Comparison of ENCODE assay signal across 17 cellular contexts in genomic region chr11:112670806-112671570, GRCh38.
A peak's percentile ranks its signal among the peaks of the same experiment; 100 is the strongest.
DNase-seq lines count a peak whose midpoint lies in the region; ATAC-seq and TF ChIP-seq lines count a peak whose summit lies in the region.
"Had no signal": no experiment of that assay in that cellular context is flagged by ENCODE, and none has a peak within 500 bp of the region (broad histone marks: within the 10 kb centered on the region; RNA-seq: fewer than 3 reads in every experiment).

No MANE protein-coding gene starts in this region.

- peak overlapping the region; percentile 41 for H3K27ac ChIP-seq in cingulate gyrus (ENCODE audit: low read depth, low read length)
- H3K27ac ChIP-seq in layer of hippocampus (ENCODE audit: low read depth, low read length), result peak overlapping the region; percentile 58
- H3K27ac ChIP-seq: A549, GM23248 had no signal

- H3K36me3 Mint-ChIP-seq in type B pancreatic cell, result no peaks in the 10 kb centered on the region
- H3K36me3 Mint-ChIP-seq: CD14-positive monocyte; CD8-positive, alpha-beta T cell had no signal

- DNase-seq in pons (ENCODE audit: low spot score), result peak; percentile 84
- peak; percentile 60 for DNase-seq in type B pancreatic cell (ENCODE audit: extremely low spot score, unreplicated experiment)
- DNase-seq in OCI-M1 (lab: John Stamatoyannopoulos, UW), result no peak
- DNase-seq in lower leg skin (ENCODE audit: low spot score in 2 of 2), result no peak
- DNase-seq: CD8-positive, alpha-beta T cell; COR-L47; DMS153; DMS79 treated with DMSO at 0.1 percent for 48 hours; EL; GM23248 had no signal

- H3K27ac Mint-ChIP-seq in type B pancreatic cell, result no peak overlapping the region
- H3K27ac Mint-ChIP-seq: CD8-positive, alpha-beta T cell had no signal

- no peaks in the 10 kb centered on the region for H3K27me3 ChIP-seq in layer of hippocampus (ENCODE audit: control insufficient read depth, insufficient read depth, low read length)

- no peak for ATAC-seq in SK-N-SH treated with all-trans-retinoic acid at 6 μM for 48 hours
- ATAC-seq in HG03097 (IDR thresholded peaks at IDR 0.05; ENCODE audit: low FRiP score, unreplicated experiment), result no peak
- ATAC-seq: A549; CD8-positive, alpha-beta T cell; HCT116 had no signal

- H3K9me3 Mint-ChIP-seq in type B pancreatic cell, result no peaks in the 10 kb centered on the region
- H3K9me3 Mint-ChIP-seq: CD8-positive, alpha-beta T cell had no signal

- H3K4me1 Mint-ChIP-seq in type B pancreatic cell (ENCODE audit: unreplicated experiment), result no peaks in the 10 kb centered on the region

- no peak overlapping the region for H3K4me3 Mint-ChIP-seq in type B pancreatic cell
- H3K4me3 Mint-ChIP-seq: CD14-positive monocyte; CD8-positive, alpha-beta T cell had no signal

- no peaks in the 10 kb centered on the region for H3K27me3 Mint-ChIP-seq in type B pancreatic cell

- intact Hi-C loops in lower leg skin (cut with DNase I; ENCODE audit: low total_unique reads), result no loop called here

- 89 to 91% methylated on average over 7 of the region's 7 CpGs for WGBS in lower leg skin, 2 donors

- TF ChIP-seq CTCF in type B pancreatic cell (conservative IDR thresholded peaks at IDR 0.05), result no peak
- no peak for TF ChIP-seq CTCF in lower leg skin (IDR thresholded peaks at IDR 0.05)

- no peak overlapping the region for H3K4me3 ChIP-seq in lower leg skin (ENCODE audit: low read depth, poor library complexity, severe bottlenecking)
- H3K4me3 ChIP-seq: A549, GM23248 had no signal

- no peak for TF ChIP-seq POLR2A in lower leg skin (IDR thresholded peaks at IDR 0.05)

TF ChIP-seq in SK-N-SH treated with all-trans-retinoic acid at 6 μM for 48 hours, 23 proteins besides CTCF, POLR2A, EP300 and RAD21:
- TF ChIP-seq OSR1 (CRISPR knock-in tag; IDR thresholded peaks at IDR 0.05) (no peak), TCF4 (CRISPR knock-in tag; IDR thresholded peaks at IDR 0.05; ENCODE audit: borderline replicate concordance) (no peak), GLIS3 (CRISPR knock-in tag; IDR thresholded peaks at IDR 0.05) (no peak), ZC3H10 (CRISPR knock-in tag; IDR thresholded peaks at IDR 0.05) (no peak)

Comparison
In these comparisons a context has a peak if more than half of its experiments do, and no peak if none do; other contexts are left out.
1. DNase-seq: peak in pons (single experiment) and type B pancreatic cell (single experiment); none in OCI-M1 (single experiment) and lower leg skin (0 of 2).